21 cellular contexts compared by ENCODE assay signal in genomic region chr4:20462426-20463175, GRCh38.
DNase-seq lines count a peak whose midpoint lies in the region; ATAC-seq and TF ChIP-seq lines count a peak whose summit lies in the region.
"Had no signal": no experiment of that assay in that cellular context is flagged by ENCODE, and none has a peak within 500 bp of the region (broad histone marks: within the 10 kb centered on the region; RNA-seq: fewer than 3 reads in every experiment).

No MANE protein-coding gene starts in this region.

- ATAC-seq in RWPE2 (ENCODE audit: low read depth) = peak; percentile 68
- ATAC-seq in HG03139 (IDR thresholded peaks at IDR 0.05; ENCODE audit: unreplicated experiment) = no peak

- H3K4me3 ChIP-seq in RWPE2 (ENCODE audit: severe bottlenecking) (no peak overlapping the region), kidney epithelial cell (ENCODE audit: low read depth, low read length) (no peak overlapping the region)
- H3K4me3 ChIP-seq: cardiac muscle cell, dorsolateral prefrontal cortex, SK-N-MC, tibial nerve had no signal

- TF ChIP-seq CTCF in RWPE2 (IDR thresholded peaks at IDR 0.05; ENCODE audit: poor library complexity, severe bottlenecking) = no peak
- no peak for TF ChIP-seq CTCF in kidney epithelial cell (IDR thresholded peaks at IDR 0.05; ENCODE audit: insufficient read depth, low read length, poor library complexity, severe bottlenecking)

- H3K36me3 ChIP-seq in RWPE2 (ENCODE audit: low read depth) (no peaks in the 10 kb centered on the region), kidney epithelial cell (ENCODE audit: control insufficient read depth, insufficient read depth, low read length) (no peaks in the 10 kb centered on the region)
- H3K36me3 ChIP-seq: cardiac muscle cell, tibial nerve had no signal

- peak; percentile 56 for DNase-seq in DMS114 treated with DMSO at 0.1 percent for 48 hours (lab: John Stamatoyannopoulos, UW; ENCODE audit: unreplicated experiment)
- no peak for DNase-seq in RWPE2 (ENCODE audit: low spot score)
- peak; percentile 7 for DNase-seq in dermis blood vessel endothelial cell
- DNase-seq in kidney epithelial cell (ENCODE audit: low read depth) = peak; percentile 28
- DNase-seq in Kasumi-1 (lab: John Stamatoyannopoulos, UW) = no peak
- no peak for DNase-seq in DMS53 (lab: John Stamatoyannopoulos, UW)
- no peak for DNase-seq in activated CD4-positive, alpha-beta T cell treated with anti-CD3 and anti-CD28 coated beads, Interleukin-2, amount 50 U/mL, for 4 hours
- DNase-seq: activated B cell treated with CpG ODN at 0.5 μM for 24 hours; activated CD4-positive, alpha-beta memory T cell treated with anti-CD3 and anti-CD28 coated beads for 36 hours; activated effector memory CD4-positive, alpha-beta T cell treated with Interleukin-2 at 50 U/mL for 16 hours; Calu3; dorsolateral prefrontal cortex; mesendoderm; MM.1S; NCI-H1417 treated with DMSO at 0.1 percent for 48 hours; stimulated activated CD4-positive, alpha-beta T cell treated with anti-CD3 and anti-CD28 coated beads, Interleukin-12 subunit alpha, Interleukin-12 subunit beta, amount 100 ng/mL, for 4 hours had no signal

- no peaks in the 10 kb centered on the region for H3K9me3 ChIP-seq in RWPE2 (ENCODE audit: severe bottlenecking)
- H3K9me3 ChIP-seq: tibial nerve had no signal

- no peak overlapping the region for H3K27ac ChIP-seq in RWPE2 (ENCODE audit: poor library complexity, severe bottlenecking)
- H3K27ac ChIP-seq: C4-2B, cardiac muscle cell, dorsolateral prefrontal cortex, SK-N-MC, tibial nerve had no signal

- peaks cover 13% of the 10 kb centered on the region for H3K4me1 ChIP-seq in RWPE2 (ENCODE audit: insufficient read depth, poor library complexity, severe bottlenecking)

- H3K27me3 ChIP-seq in RWPE2 (ENCODE audit: insufficient read depth, poor library complexity, severe bottlenecking) (no peaks in the 10 kb centered on the region), kidney epithelial cell (ENCODE audit: control insufficient read depth, insufficient read depth, low read length) (no peaks in the 10 kb centered on the region)
- H3K27me3 ChIP-seq: cardiac muscle cell, dorsolateral prefrontal cortex, tibial nerve had no signal

Comparison
In these comparisons a context has a peak if more than half of its experiments do, and no peak if none do; other contexts are left out.
1. DNase-seq: peak in DMS114 treated with DMSO at 0.1 percent for 48 hours (single experiment), dermis blood vessel endothelial cell (single experiment) and kidney epithelial cell (single experiment); none in RWPE2 (single experiment), Kasumi-1 (0 of 2), DMS53 (single experiment) and activated CD4-positive, alpha-beta T cell treated with anti-CD3 and anti-CD28 coated beads, Interleukin-2, amount 50 U/mL, for 4 hours (0 of 2).